9 cellular contexts compared by ENCODE assay signal in genomic region chr17:57366558-57367351, GRCh38.
DNase-seq lines count a peak whose midpoint lies in the region; ATAC-seq and TF ChIP-seq lines count a peak whose summit lies in the region.
"Had no signal": no experiment of that assay in that cellular context is flagged by ENCODE, and none has a peak within 500 bp of the region (broad histone marks: within the 10 kb centered on the region; RNA-seq: fewer than 3 reads in every experiment).

No MANE protein-coding gene starts in this region.

- no peaks in the 10 kb centered on the region for H3K4me1 ChIP-seq in CD4-positive, CD25-positive, alpha-beta regulatory T cell (ENCODE audit: control insufficient read depth, insufficient read depth, low read length, poor library complexity, severe bottlenecking)
- peaks cover 0 to 28% (median 3%) of the 10 kb centered on the region in 4 donors for H3K4me1 ChIP-seq in right lobe of liver

- H3K9me3 Mint-ChIP-seq in CD4-positive, CD25-positive, alpha-beta regulatory T cell: no peaks in the 10 kb centered on the region
- H3K9me3 Mint-ChIP-seq in activated naive CD8-positive, alpha-beta T cell treated with anti-CD3 and anti-CD28 coated beads for 36 hours: no peaks in the 10 kb centered on the region
- H3K9me3 Mint-ChIP-seq: activated naive CD8-positive, alpha-beta T cell treated with anti-CD3 and anti-CD28 coated beads, Interleukin-2, amount 10 ng/mL, durations not matched to agents 7 days and 5 days had no signal

- H3K9me3 ChIP-seq in CD4-positive, CD25-positive, alpha-beta regulatory T cell (ENCODE audit: control insufficient read depth in 2 of 2, low read length in 2 of 2): no peaks in the 10 kb centered on the region
- H3K9me3 ChIP-seq in right lobe of liver: no peaks in the 10 kb centered on the region

- no peak for ATAC-seq in CD4-positive, CD25-positive, alpha-beta regulatory T cell (ENCODE audit: low read depth in 2 of 2)
- ATAC-seq in right lobe of liver (peak; percentile 78 to 86 (median 81)), GM19455 (IDR thresholded peaks at IDR 0.05; ENCODE audit: unreplicated experiment) (no peak)

- peaks cover 3 to 66% (median 30%) of the 10 kb centered on the region in 4 donors for H3K4me1 Mint-ChIP-seq in CD4-positive, CD25-positive, alpha-beta regulatory T cell
- peaks cover 32% of the 10 kb centered on the region for H3K4me1 Mint-ChIP-seq in activated naive CD8-positive, alpha-beta T cell treated with anti-CD3 and anti-CD28 coated beads for 36 hours

- intact Hi-C loops in right lobe of liver (cut with DNase I): no loop called here

- H3K27ac ChIP-seq in CD4-positive, CD25-positive, alpha-beta regulatory T cell (ENCODE audit: insufficient read depth, low read length, poor library complexity, severe bottlenecking): no peak overlapping the region
- no peak overlapping the region for H3K27ac ChIP-seq in right lobe of liver

- TF ChIP-seq CTCF in right lobe of liver (IDR thresholded peaks at IDR 0.05): no peak

- H3K36me3 Mint-ChIP-seq in CD4-positive, CD25-positive, alpha-beta regulatory T cell: peaks cover 23% of the 10 kb centered on the region
- H3K36me3 Mint-ChIP-seq in activated naive CD8-positive, alpha-beta T cell treated with anti-CD3 and anti-CD28 coated beads for 36 hours: peaks cover 4% of the 10 kb centered on the region

- no peak for DNase-seq in CD4-positive, CD25-positive, alpha-beta regulatory T cell
- DNase-seq in NCI-H1092 treated with DMSO at 0.1 percent for 48 hours (lab: John Stamatoyannopoulos, UW) (peak; percentile 87), astrocyte of the hippocampus (ENCODE audit: low read depth, low spot score) (peak; percentile 51), right lobe of liver (peak; percentile 37 to 67 (median 58)), medulla oblongata (ENCODE audit: extremely low spot score) (no peak)
- no peak for DNase-seq in stimulated activated CD4-positive, alpha-beta T cell treated with anti-CD3 and anti-CD28 coated beads, Interleukin-1b, Interleukin-23, amount 100 ng/mL, for 48 hours
- no peak for DNase-seq in activated naive CD8-positive, alpha-beta T cell treated with anti-CD3 and anti-CD28 coated beads for 36 hours
- DNase-seq: activated naive CD8-positive, alpha-beta T cell treated with anti-CD3 and anti-CD28 coated beads, Interleukin-2, amount 10 ng/mL, durations not matched to agents 7 days and 5 days had no signal

- no peaks in the 10 kb centered on the region for H3K36me3 ChIP-seq in CD4-positive, CD25-positive, alpha-beta regulatory T cell (ENCODE audit: control insufficient read depth, insufficient read depth, low read length)
- no peaks in the 10 kb centered on the region for H3K36me3 ChIP-seq in right lobe of liver

- H3K27ac Mint-ChIP-seq in CD4-positive, CD25-positive, alpha-beta regulatory T cell: peak overlapping the region in 2 of 3 donors; percentile 40 to 47
- no peak overlapping the region for H3K27ac Mint-ChIP-seq in activated naive CD8-positive, alpha-beta T cell treated with anti-CD3 and anti-CD28 coated beads for 36 hours
- H3K27ac Mint-ChIP-seq: activated naive CD8-positive, alpha-beta T cell treated with anti-CD3 and anti-CD28 coated beads, Interleukin-2, amount 10 ng/mL, durations not matched to agents 7 days and 5 days had no signal

- no peak overlapping the region for H3K4me3 Mint-ChIP-seq in CD4-positive, CD25-positive, alpha-beta regulatory T cell
- H3K4me3 Mint-ChIP-seq in activated naive CD8-positive, alpha-beta T cell treated with anti-CD3 and anti-CD28 coated beads for 36 hours: no peak overlapping the region
- H3K4me3 Mint-ChIP-seq: activated naive CD8-positive, alpha-beta T cell treated with anti-CD3 and anti-CD28 coated beads, Interleukin-2, amount 10 ng/mL, durations not matched to agents 7 days and 5 days had no signal

- no peaks in the 10 kb centered on the region for H3K27me3 Mint-ChIP-seq in CD4-positive, CD25-positive, alpha-beta regulatory T cell
- no peaks in the 10 kb centered on the region for H3K27me3 Mint-ChIP-seq in activated naive CD8-positive, alpha-beta T cell treated with anti-CD3 and anti-CD28 coated beads for 36 hours
- H3K27me3 Mint-ChIP-seq: activated naive CD8-positive, alpha-beta T cell treated with anti-CD3 and anti-CD28 coated beads, Interleukin-2, amount 10 ng/mL, durations not matched to agents 7 days and 5 days had no signal

- no peaks in the 10 kb centered on the region for H3K27me3 ChIP-seq in CD4-positive, CD25-positive, alpha-beta regulatory T cell (ENCODE audit: control insufficient read depth, insufficient read depth, low read length)
- no peaks in the 10 kb centered on the region for H3K27me3 ChIP-seq in right lobe of liver

- no peak for TF ChIP-seq POLR2A in right lobe of liver (IDR thresholded peaks at IDR 0.05)

- no peak overlapping the region for H3K4me3 ChIP-seq in CD4-positive, CD25-positive, alpha-beta regulatory T cell (ENCODE audit: low read depth, low read length)
- H3K4me3 ChIP-seq in right lobe of liver: no peak overlapping the region

- 32% methylated on average over 13 of the region's 13 CpGs for WGBS in right lobe of liver (ENCODE audit: insufficient coverage, low coverage, low lambda C conversion rate, missing lambda C conversion rate)

Comparison
In these comparisons a context has a peak if more than half of its experiments do, and no peak if none do; other contexts are left out.
1. ATAC-seq: peak in right lobe of liver (4 of 4); none in CD4-positive, CD25-positive, alpha-beta regulatory T cell (0 of 2) and GM19455 (single experiment).
2. DNase-seq: peak in NCI-H1092 treated with DMSO at 0.1 percent for 48 hours (single experiment), astrocyte of the hippocampus (single experiment) and right lobe of liver (3 of 3); none in CD4-positive, CD25-positive, alpha-beta regulatory T cell (0 of 3), medulla oblongata (single experiment), stimulated activated CD4-positive, alpha-beta T cell treated with anti-CD3 and anti-CD28 coated beads, Interleukin-1b, Interleukin-23, amount 100 ng/mL, for 48 hours (single experiment) and activated naive CD8-positive, alpha-beta T cell treated with anti-CD3 and anti-CD28 coated beads for 36 hours (single experiment).